ENCODE assay signal across 8 cellular contexts in genomic region chr5:172443441-172444109, GRCh38. TPM values are rescaled to one million over a fixed set of nuclear protein-coding genes. Genes with fewer than 3 reads are reported as not detected.
DNase-seq lines count a peak whose midpoint lies in the region; ATAC-seq and TF ChIP-seq lines count a peak whose summit lies in the region.

No MANE protein-coding gene starts in this region.

- peak overlapping the region; percentile 75 for H3K27ac Mint-ChIP-seq in osteocyte (ENCODE audit: unreplicated experiment)

- peaks cover 52% of the 10 kb centered on the region for H3K4me1 Mint-ChIP-seq in osteocyte (ENCODE audit: unreplicated experiment)

- no peaks in the 10 kb centered on the region for H3K9me3 Mint-ChIP-seq in osteocyte (ENCODE audit: unreplicated experiment)

- H3K36me3 ChIP-seq in upper lobe of right lung, result no peaks in the 10 kb centered on the region

- ATAC-seq in esophagus mucosa (peak; percentile 58), upper lobe of right lung (peak; percentile 59), GM21529 (IDR thresholded peaks at IDR 0.05; ENCODE audit: unreplicated experiment) (no peak)

- no peaks in the 10 kb centered on the region for H3K27me3 ChIP-seq in upper lobe of right lung

- H3K27ac ChIP-seq in upper lobe of right lung, result peak overlapping the region; percentile 2

- H3K4me3 Mint-ChIP-seq in osteocyte (ENCODE audit: unreplicated experiment), result no peak overlapping the region

- H3K36me3 Mint-ChIP-seq in osteocyte (ENCODE audit: unreplicated experiment), result peaks cover 9% of the 10 kb centered on the region

- TF ChIP-seq CTCF in osteocyte (IDR thresholded peaks at IDR 0.05) (no peak), upper lobe of right lung (IDR thresholded peaks at IDR 0.05) (no peak)

- no peaks in the 10 kb centered on the region for H3K27me3 Mint-ChIP-seq in osteocyte (ENCODE audit: unreplicated experiment)

- peaks cover 43% of the 10 kb centered on the region for H3K4me1 ChIP-seq in upper lobe of right lung

- peak; percentile 73 for DNase-seq in activated effector memory CD4-positive, alpha-beta T cell treated with anti-CD3 and anti-CD28 coated beads, Interleukin-2, amount 50 U/mL, for 16 hours
- DNase-seq in activated effector memory CD4-positive, alpha-beta T cell treated with Interleukin-2 at 50 U/mL for 16 hours, result no peak
- DNase-seq in activated CD4-positive, alpha-beta T cell treated with anti-CD3 and anti-CD28 coated beads, Interleukin-2, amount 50 U/mL, for 48 hours, result peak; percentile 70 to 78
- no peak for DNase-seq in osteocyte (ENCODE audit: extremely low spot score, unreplicated experiment)
- no peak for DNase-seq in upper lobe of right lung
- no peak for DNase-seq in HT-29 (ENCODE audit: low spot score)

- H3K9me3 ChIP-seq in upper lobe of right lung, result no peaks in the 10 kb centered on the region

- H3K4me3 ChIP-seq in upper lobe of right lung, result no peak overlapping the region

- intact Hi-C loops in upper lobe of right lung (cut with DNase I), result no loop called here

RNA-seq across cellular contexts. Expression of gene SH3PXD2B, which starts 10.8 kb away (rescaled TPM):
- 16.5 TPM for total RNA-seq in esophagus mucosa
- 114 and 125 TPM in 2 replicates for total RNA-seq in osteocyte
- 46.2 TPM for total RNA-seq in upper lobe of right lung
- total RNA-seq in HT-29 (2014; rRNA removed; shearing (Covaris generic)), result 1.3 and 1.9 TPM in 2 replicates

Comparison
In these comparisons a context has a peak if more than half of its experiments do, and no peak if none do; other contexts are left out.
1. DNase-seq: peak in activated effector memory CD4-positive, alpha-beta T cell treated with anti-CD3 and anti-CD28 coated beads, Interleukin-2, amount 50 U/mL, for 16 hours (single experiment) and activated CD4-positive, alpha-beta T cell treated with anti-CD3 and anti-CD28 coated beads, Interleukin-2, amount 50 U/mL, for 48 hours (2 of 2); none in activated effector memory CD4-positive, alpha-beta T cell treated with Interleukin-2 at 50 U/mL for 16 hours (single experiment), osteocyte (single experiment), upper lobe of right lung (single experiment) and HT-29 (single experiment).